14 cellular contexts compared by ENCODE assay signal in the genomic region with DNA sequence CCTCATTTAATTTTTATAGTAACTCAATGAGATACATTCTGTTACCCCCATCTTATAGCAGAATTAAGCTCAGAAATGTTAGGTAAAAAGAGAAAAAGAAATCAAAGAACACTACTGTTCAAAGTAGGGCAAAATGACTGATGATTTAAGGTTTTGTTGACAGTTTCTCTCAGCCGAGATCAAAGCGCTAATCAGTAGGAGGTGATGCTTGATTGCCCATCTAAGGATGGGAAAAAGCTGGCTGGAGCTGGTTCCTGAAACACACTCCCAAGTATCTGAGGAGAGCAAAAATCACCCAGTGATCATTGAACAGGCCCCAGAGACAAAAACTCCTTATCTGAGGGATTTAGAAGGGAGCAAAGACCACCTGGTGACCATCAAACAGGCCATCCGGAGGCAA.
"Had no signal": no experiment of that assay in that cellular context is flagged by ENCODE, and none has a peak within 500 bp of the region (broad histone marks: within the 10 kb centered on the region; RNA-seq: fewer than 3 reads in every experiment).

No MANE protein-coding gene starts in this region.

- H3K27me3 Mint-ChIP-seq: stimulated activated memory B cell treated with anti-CD40 and anti-IgM and Interleukin-4, amounts not matched to agents 10 μg/mL and 1 μg/mL and 100 μg/mL, for 72 hours had no signal

- H3K4me3 Mint-ChIP-seq: naive thymus-derived CD4-positive, alpha-beta T cell; stimulated activated memory B cell treated with anti-CD40 and anti-IgM and Interleukin-4, amounts not matched to agents 10 μg/mL and 1 μg/mL and 100 μg/mL, for 72 hours had no signal

- H3K4me3 ChIP-seq: adrenal gland, pancreas had no signal

- DNase-seq: activated CD4-positive, alpha-beta T cell treated with anti-CD3 and anti-CD28 coated beads, Interleukin-2, amount 50 U/mL, for 48 hours; activated gamma-delta T cell treated with Interleukin-2 at 50 U/mL for 16 hours; adrenal gland; cerebellar nuclear complex; cortex of kidney; kidney; mesendoderm; naive thymus-derived CD4-positive, alpha-beta T cell; pancreas; stimulated activated CD4-positive, alpha-beta T cell treated with anti-CD3 and anti-CD28 coated beads, Interleukin-4, amount 100 ng/mL, for 4 hours had no signal

- H3K27ac Mint-ChIP-seq: activated naive CD4-positive, alpha-beta T cell treated with anti-CD3 and anti-CD28 coated beads, Interleukin-2, amount 50 U/mL, for 72 hours; naive thymus-derived CD4-positive, alpha-beta T cell; stimulated activated memory B cell treated with anti-CD40 and anti-IgM and Interleukin-4, amounts not matched to agents 10 μg/mL and 1 μg/mL and 100 μg/mL, for 72 hours had no signal

- ATAC-seq: activated naive CD4-positive, alpha-beta T cell treated with anti-CD3 and anti-CD28 coated beads, Interleukin-2, amount 50 U/mL, for 72 hours; naive thymus-derived CD4-positive, alpha-beta T cell; pancreas; sciatic nerve; stimulated activated memory B cell treated with anti-CD40 and anti-IgM and Interleukin-4, amounts not matched to agents 10 μg/mL and 1 μg/mL and 100 μg/mL, for 72 hours had no signal

- H3K27me3 ChIP-seq: adrenal gland, neutrophil, pancreas had no signal

- H3K36me3 ChIP-seq: adrenal gland, neutrophil, pancreas had no signal

- H3K4me1 Mint-ChIP-seq: stimulated activated memory B cell treated with anti-CD40 and anti-IgM and Interleukin-4, amounts not matched to agents 10 μg/mL and 1 μg/mL and 100 μg/mL, for 72 hours had no signal

- H3K9me3 Mint-ChIP-seq: stimulated activated memory B cell treated with anti-CD40 and anti-IgM and Interleukin-4, amounts not matched to agents 10 μg/mL and 1 μg/mL and 100 μg/mL, for 72 hours had no signal

- H3K36me3 Mint-ChIP-seq: activated naive CD4-positive, alpha-beta T cell treated with anti-CD3 and anti-CD28 coated beads, Interleukin-2, amount 50 U/mL, for 72 hours; stimulated activated memory B cell treated with anti-CD40 and anti-IgM and Interleukin-4, amounts not matched to agents 10 μg/mL and 1 μg/mL and 100 μg/mL, for 72 hours had no signal
